Comparison of ENCODE assay signal across 29 cellular contexts in the genomic region with DNA sequence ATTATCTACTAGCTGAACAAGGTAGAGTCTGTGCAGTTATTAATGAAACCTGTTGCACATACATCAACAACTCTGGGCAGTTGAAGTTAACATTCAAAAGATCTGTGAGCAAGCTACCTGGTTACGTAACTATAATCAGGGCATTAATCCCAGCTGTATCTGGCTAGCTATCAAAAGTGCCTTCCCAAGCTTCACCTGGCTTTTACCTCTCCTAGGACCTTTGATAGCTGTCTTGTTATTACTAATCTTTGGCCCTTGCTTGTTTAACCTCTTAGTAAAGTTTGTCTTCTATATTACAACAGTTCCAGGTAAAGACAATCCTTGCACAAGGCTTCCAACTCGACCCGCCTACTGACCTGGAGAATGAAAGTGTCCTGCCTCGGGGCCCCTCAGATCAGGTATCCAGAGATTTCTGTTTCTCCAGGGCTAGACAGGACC. TPM values are rescaled to one million over a fixed set of nuclear protein-coding genes. Genes with fewer than 3 reads are reported as not detected.
"Had no signal": no experiment of that assay in that cellular context is flagged by ENCODE, and none has a peak within 500 bp of the region (broad histone marks: within the 10 kb centered on the region; RNA-seq: fewer than 3 reads in every experiment).

No MANE protein-coding gene starts in this region.

- H2AFZ ChIP-seq: hepatocyte, neural progenitor cell had no signal

- H3K4me1 Mint-ChIP-seq: activated CD4-positive, alpha-beta T cell treated with anti-CD3 and anti-CD28 coated beads, Interleukin-2, amount 10 ng/mL, durations not matched to agents 24 days and 14 days; activated T-helper 17 cell treated with anti-CD3 and anti-CD28 coated beads, Interleukin-2, amount 50 U/mL, for 72 hours; natural killer cell; neural progenitor cell had no signal

- H3K9me3 Mint-ChIP-seq: activated CD4-positive, alpha-beta T cell treated with anti-CD3 and anti-CD28 coated beads, Interleukin-2, amount 10 ng/mL, durations not matched to agents 24 days and 14 days; activated CD8-positive, alpha-beta T cell treated with anti-CD3 and anti-CD28 coated beads for 36 hours; activated naive CD4-positive, alpha-beta T cell treated with anti-CD3 and anti-CD28 coated beads, Interleukin-2, amount 50 U/mL, for 72 hours; activated T-cell treated with anti-CD3 and anti-CD28 coated beads, Interleukin-2, amount 50 U/mL, for 4 hours; activated T-helper 17 cell treated with anti-CD3 and anti-CD28 coated beads, Interleukin-2, amount 50 U/mL, for 72 hours; effector memory CD8-positive, alpha-beta T cell; natural killer cell; neural progenitor cell; T-helper 1 cell treated with Interleukin-12 subunit alpha and Interleukin-12 subunit beta and Interleukin-4 antibody, amounts not matched to agents 30 μg/mL and 1 μg/mL, for 36 hours had no signal

- H3K9ac ChIP-seq: neural progenitor cell had no signal

- H3K4me3 Mint-ChIP-seq: activated CD4-positive, alpha-beta T cell treated with anti-CD3 and anti-CD28 coated beads, Interleukin-2, amount 10 ng/mL, durations not matched to agents 24 days and 14 days; activated CD8-positive, alpha-beta T cell treated with anti-CD3 and anti-CD28 coated beads for 36 hours; activated T-cell treated with anti-CD3 and anti-CD28 coated beads, Interleukin-2, amount 50 U/mL, for 4 hours; activated T-helper 17 cell treated with anti-CD3 and anti-CD28 coated beads, Interleukin-2, amount 50 U/mL, for 72 hours; effector memory CD8-positive, alpha-beta T cell; natural killer cell; neural progenitor cell; T-helper 1 cell treated with Interleukin-12 subunit alpha and Interleukin-12 subunit beta and Interleukin-4 antibody, amounts not matched to agents 30 μg/mL and 1 μg/mL, for 36 hours had no signal

- H3K27ac Mint-ChIP-seq: activated CD4-positive, alpha-beta T cell treated with anti-CD3 and anti-CD28 coated beads, Interleukin-2, amount 10 ng/mL, durations not matched to agents 24 days and 14 days; activated CD8-positive, alpha-beta T cell treated with anti-CD3 and anti-CD28 coated beads for 36 hours; activated naive CD4-positive, alpha-beta T cell treated with anti-CD3 and anti-CD28 coated beads, Interleukin-2, amount 50 U/mL, for 72 hours; activated T-helper 17 cell treated with anti-CD3 and anti-CD28 coated beads, Interleukin-2, amount 50 U/mL, for 72 hours; effector memory CD8-positive, alpha-beta T cell; natural killer cell; neural progenitor cell; T-helper 1 cell treated with Interleukin-12 subunit alpha and Interleukin-12 subunit beta and Interleukin-4 antibody, amounts not matched to agents 30 μg/mL and 1 μg/mL, for 36 hours had no signal

- H3K4me3 ChIP-seq: gastrocnemius medialis, hepatocyte, lower lobe of right lung, neural progenitor cell, transverse colon had no signal

- H3K27ac ChIP-seq: gastrocnemius medialis, hepatocyte, lower lobe of right lung, neural progenitor cell, VCaP had no signal

- H3K36me3 Mint-ChIP-seq: activated naive CD4-positive, alpha-beta T cell treated with anti-CD3 and anti-CD28 coated beads, Interleukin-2, amount 50 U/mL, for 72 hours; natural killer cell; neural progenitor cell had no signal

- H3K36me3 ChIP-seq: gastrocnemius medialis, lower lobe of right lung, neural progenitor cell, transverse colon had no signal

- H3K4me1 ChIP-seq: gastrocnemius medialis, lower lobe of right lung had no signal

- DNase-seq: activated CD4-positive, alpha-beta T cell treated with anti-CD3 and anti-CD28 coated beads, Interleukin-2, amount 10 ng/mL, durations not matched to agents 24 days and 14 days; activated CD8-positive, alpha-beta T cell treated with anti-CD3 and anti-CD28 coated beads for 36 hours; activated T-cell treated with anti-CD3 and anti-CD28 coated beads, Interleukin-2, amount 50 U/mL, for 4 hours; cortex of kidney; effector memory CD8-positive, alpha-beta T cell; gastrocnemius medialis; glutamatergic neuron; islet precursor cell; lower lobe of right lung; mesenchymal stem cell; natural killer cell; occipital lobe; right cardiac atrium; stimulated activated CD4-positive, alpha-beta T cell treated with anti-CD3 and anti-CD28 coated beads, Interleukin-2, amount 100 ng/mL, for 48 hours; stimulated activated naive CD4-positive, alpha-beta T cell treated with Interleukin-2 at 50 U/mL for 16 hours; SW 1271; T-helper 9 cell; transverse colon had no signal

- H3K4me2 ChIP-seq: hepatocyte, neural progenitor cell had no signal

- H3K27me3 Mint-ChIP-seq: activated CD8-positive, alpha-beta T cell treated with anti-CD3 and anti-CD28 coated beads for 36 hours had no signal

- ATAC-seq: activated CD4-positive, CD25-positive, alpha-beta regulatory T cell treated with anti-CD3 and anti-CD28 coated beads, Interleukin-2, amount 50 U/mL, for 24 hours; activated CD8-positive, alpha-beta T cell treated with anti-CD3 and anti-CD28 coated beads for 36 hours; activated naive CD4-positive, alpha-beta T cell treated with anti-CD3 and anti-CD28 coated beads, Interleukin-2, amount 50 U/mL, for 72 hours; activated T-cell treated with anti-CD3 and anti-CD28 coated beads, Interleukin-2, amount 50 U/mL, for 4 hours; activated T-helper 17 cell treated with anti-CD3 and anti-CD28 coated beads, Interleukin-2, amount 50 U/mL, for 72 hours; effector memory CD8-positive, alpha-beta T cell; gastrocnemius medialis; natural killer cell; right cardiac atrium had no signal

- H3K9me3 ChIP-seq: gastrocnemius medialis, lower lobe of right lung, transverse colon had no signal

- H3K27me3 ChIP-seq: hepatocyte, transverse colon had no signal

RNA-seq across cellular contexts. Expression of gene KLF17, which starts 57.8 kb away (rescaled TPM):
- total RNA-seq: activated CD4-positive, alpha-beta T cell treated with anti-CD3 and anti-CD28 coated beads, Interleukin-2, amount 10 ng/mL, durations not matched to agents 24 days and 14 days; activated CD8-positive, alpha-beta T cell treated with anti-CD3 and anti-CD28 coated beads for 36 hours; activated naive CD4-positive, alpha-beta T cell treated with anti-CD3 and anti-CD28 coated beads, Interleukin-2, amount 50 U/mL, for 72 hours; activated T-cell treated with anti-CD3 and anti-CD28 coated beads, Interleukin-2, amount 50 U/mL, for 4 hours; activated T-helper 17 cell treated with anti-CD3 and anti-CD28 coated beads, Interleukin-2, amount 50 U/mL, for 72 hours; cardiac septum; cerebellum; endothelial cell of umbilical vein; gastrocnemius medialis; hepatocyte; natural killer cell; pulmonary artery endothelial cell; right cardiac atrium; transverse colon had no signal
- polyA plus RNA-seq: endothelial cell of umbilical vein, hepatocyte, right cardiac atrium had no signal
